Comparison of ENCODE assay signal across 21 cellular contexts in the genomic region with DNA sequence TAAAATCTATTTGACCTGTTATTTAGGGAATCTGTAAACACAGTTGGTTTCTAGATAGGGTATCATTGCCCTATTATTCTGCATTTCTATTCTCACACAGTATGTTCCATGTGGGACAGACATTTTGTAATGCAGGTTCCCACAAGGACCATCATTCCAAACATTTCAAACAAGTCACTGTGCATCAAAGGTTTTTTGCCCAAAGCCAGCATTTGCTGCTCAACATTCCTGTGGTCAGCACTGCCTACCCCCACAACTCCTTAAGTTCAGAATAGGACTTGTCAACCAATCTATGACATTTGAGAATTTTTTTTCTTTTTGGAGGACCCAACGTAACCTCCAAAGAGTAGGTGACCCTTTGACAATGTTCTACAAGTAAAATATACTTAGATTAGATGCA.
DNase-seq lines count a peak whose midpoint lies in the region; ATAC-seq and TF ChIP-seq lines count a peak whose summit lies in the region.
"Had no signal": no experiment of that assay in that cellular context is flagged by ENCODE, and none has a peak within 500 bp of the region (broad histone marks: within the 10 kb centered on the region; RNA-seq: fewer than 3 reads in every experiment).

No MANE protein-coding gene starts in this region.

- TF ChIP-seq CTCF in brain microvascular endothelial cell (IDR thresholded peaks at IDR 0.05; ENCODE audit: low read depth, low read length, missing control alignments) (no peak), left lung (IDR thresholded peaks at IDR 0.05) (no peak), endothelial cell (IDR thresholded peaks at IDR 0.05; ENCODE audit: unreplicated experiment) (no peak)

- no peaks in the 10 kb centered on the region for H3K27me3 Mint-ChIP-seq in endothelial cell (ENCODE audit: unreplicated experiment)
- H3K27me3 Mint-ChIP-seq in activated naive CD8-positive, alpha-beta T cell treated with anti-CD3 and anti-CD28 coated beads for 36 hours = peaks cover 5% of the 10 kb centered on the region
- H3K27me3 Mint-ChIP-seq: activated naive CD8-positive, alpha-beta T cell; IgD-negative memory B cell had no signal

- no peak overlapping the region for H3K27ac ChIP-seq in brain microvascular endothelial cell
- H3K27ac ChIP-seq in left lung = no peak overlapping the region
- H3K27ac ChIP-seq: gastroesophageal sphincter, right atrium auricular region, vagina had no signal

- H3K9me3 Mint-ChIP-seq in endothelial cell (ENCODE audit: unreplicated experiment) = no peaks in the 10 kb centered on the region
- no peaks in the 10 kb centered on the region for H3K9me3 Mint-ChIP-seq in activated naive CD8-positive, alpha-beta T cell treated with anti-CD3 and anti-CD28 coated beads for 36 hours

- H3K27me3 ChIP-seq in brain microvascular endothelial cell (replicated peaks) = no peaks in the 10 kb centered on the region
- no peaks in the 10 kb centered on the region for H3K27me3 ChIP-seq in left lung
- H3K27me3 ChIP-seq: gastroesophageal sphincter, right atrium auricular region, vagina had no signal

- DNase-seq in ACHN (peak; percentile 19), HS-27A (ENCODE audit: low read depth) (peak; percentile 79), brain microvascular endothelial cell (peak; percentile 54), left lung (no peak), endothelial cell (ENCODE audit: low spot score) (no peak), NCI-H524 (lab: John Stamatoyannopoulos, UW) (no peak), posterior vena cava (ENCODE audit: low spot score) (no peak)
- no peak for DNase-seq in activated naive CD8-positive, alpha-beta T cell treated with anti-CD3 and anti-CD28 coated beads for 36 hours
- DNase-seq: activated CD4-positive, alpha-beta T cell treated with anti-CD3 and anti-CD28 coated beads, Interleukin-2, amount 50 U/mL, for 48 hours; activated T-cell treated with anti-CD3 and anti-CD28 coated beads, Interleukin-2, amount 50 U/mL, for 1 hour; GF-D8; NCI-H1048; NCI-H2171; NCI-H774; stimulated activated CD4-positive, alpha-beta T cell treated with anti-CD3 and anti-CD28 coated beads, Interleukin-2, amount 100 ng/mL, for 24 hours had no signal

- no peaks in the 10 kb centered on the region for H3K4me1 ChIP-seq in left lung
- H3K4me1 ChIP-seq: right atrium auricular region had no signal

- no peaks in the 10 kb centered on the region for H3K4me1 Mint-ChIP-seq in endothelial cell (ENCODE audit: unreplicated experiment)
- no peaks in the 10 kb centered on the region for H3K4me1 Mint-ChIP-seq in activated naive CD8-positive, alpha-beta T cell treated with anti-CD3 and anti-CD28 coated beads for 36 hours
- H3K4me1 Mint-ChIP-seq: IgD-negative memory B cell had no signal

- no peak overlapping the region for H3K27ac Mint-ChIP-seq in endothelial cell (ENCODE audit: unreplicated experiment)
- H3K27ac Mint-ChIP-seq in activated naive CD8-positive, alpha-beta T cell treated with anti-CD3 and anti-CD28 coated beads for 36 hours = no peak overlapping the region
- H3K27ac Mint-ChIP-seq: activated naive CD8-positive, alpha-beta T cell; IgD-negative memory B cell had no signal

- no peak overlapping the region for H3K4me3 Mint-ChIP-seq in endothelial cell (ENCODE audit: unreplicated experiment)
- H3K4me3 Mint-ChIP-seq in activated naive CD8-positive, alpha-beta T cell treated with anti-CD3 and anti-CD28 coated beads for 36 hours = no peak overlapping the region
- H3K4me3 Mint-ChIP-seq: activated naive CD8-positive, alpha-beta T cell; IgD-negative memory B cell had no signal

- peaks cover 11% of the 10 kb centered on the region for H3K36me3 Mint-ChIP-seq in endothelial cell (ENCODE audit: low read depth, unreplicated experiment)
- H3K36me3 Mint-ChIP-seq in activated naive CD8-positive, alpha-beta T cell treated with anti-CD3 and anti-CD28 coated beads for 36 hours = no peaks in the 10 kb centered on the region
- H3K36me3 Mint-ChIP-seq: activated naive CD8-positive, alpha-beta T cell; IgD-negative memory B cell had no signal

- in situ Hi-C loops in ACHN (cut with HindIII; ENCODE audit: low pct_ligation_motif_present, low pct_unique_long_range_greater_than_20kb, low sequenced_read_pairs) (no loop called here), brain microvascular endothelial cell (cut with HindIII; ENCODE audit: low pct_ligation_motif_present, low sequenced_read_pairs) (no loop called here)

- H3K4me3 ChIP-seq in brain microvascular endothelial cell (ENCODE audit: low read depth, low read length) = no peak overlapping the region
- no peak overlapping the region for H3K4me3 ChIP-seq in left lung
- H3K4me3 ChIP-seq: gastroesophageal sphincter, right atrium auricular region, vagina had no signal

- no peaks in the 10 kb centered on the region for H3K9me3 ChIP-seq in left lung
- H3K9me3 ChIP-seq: gastroesophageal sphincter, right atrium auricular region, vagina had no signal

- peak; percentile 49 for ATAC-seq in left lung
- ATAC-seq: gastroesophageal sphincter, HCT116 had no signal

- H3K36me3 ChIP-seq in brain microvascular endothelial cell (replicated peaks) (peaks cover 5% of the 10 kb centered on the region), left lung (peaks cover 0 to 10% of the 10 kb centered on the region in 2 donors)

- intact Hi-C loops in left lung (cut with DNase I) = no loop called here
- intact Hi-C loops in posterior vena cava (cut with DNase I) = no loop called here

Comparison
In these comparisons a context has a peak if more than half of its experiments do, and no peak if none do; other contexts are left out.
1. DNase-seq: peak in ACHN (single experiment), HS-27A (single experiment) and brain microvascular endothelial cell (single experiment); none in left lung (0 of 2), endothelial cell (single experiment), activated naive CD8-positive, alpha-beta T cell treated with anti-CD3 and anti-CD28 coated beads for 36 hours (single experiment), NCI-H524 (0 of 2) and posterior vena cava (single experiment).